In the genomic region with DNA sequence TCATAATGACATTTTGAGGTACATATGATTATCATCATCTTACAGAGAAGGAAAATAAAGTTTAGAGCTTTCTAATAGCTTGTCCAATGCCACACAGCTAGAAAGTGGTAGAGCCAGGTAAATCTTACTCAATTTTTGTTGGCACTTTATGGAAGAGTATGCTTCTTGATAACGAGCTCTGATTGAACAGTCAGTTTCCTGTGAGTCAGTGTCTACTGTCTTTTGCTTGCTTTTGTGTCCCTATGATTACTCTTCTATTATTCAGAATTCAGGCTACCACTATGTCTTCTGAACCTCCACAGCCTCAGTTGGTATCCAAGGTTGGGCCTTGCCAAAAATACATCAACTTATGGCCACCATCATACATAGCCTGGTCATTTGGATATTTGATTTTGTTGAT, we compare ENCODE assay signal across 24 cellular contexts. TPM values are rescaled to one million over a fixed set of nuclear protein-coding genes. Genes with fewer than 3 reads are reported as not detected.
DNase-seq lines count a peak whose midpoint lies in the region; ATAC-seq and TF ChIP-seq lines count a peak whose summit lies in the region.
"Had no signal": no experiment of that assay in that cellular context is flagged by ENCODE, and none has a peak within 500 bp of the region (broad histone marks: within the 10 kb centered on the region; RNA-seq: fewer than 3 reads in every experiment).

No MANE protein-coding gene starts in this region.

- H3K4me2 ChIP-seq in MM.1S (ENCODE audit: low read depth, low read length), result 0 out of 2 replicates have a peak overlapping the region, but pooled peaks have one; percentile 2

- no peaks in the 10 kb centered on the region for H3K9me3 Mint-ChIP-seq in activated naive CD4-positive, alpha-beta T cell treated with anti-CD3 and anti-CD28 coated beads, Interleukin-2, amount 10 ng/mL, durations not matched to agents 7 days and 5 days
- H3K9me3 Mint-ChIP-seq in activated T-helper 17 cell treated with anti-CD3 and anti-CD28 coated beads, Interleukin-2, amount 50 U/mL, for 72 hours, result no peaks in the 10 kb centered on the region
- peaks cover 0 to 2% (median 0%) of the 10 kb centered on the region in 11 donors for H3K9me3 Mint-ChIP-seq in naive thymus-derived CD4-positive, alpha-beta T cell
- H3K9me3 Mint-ChIP-seq in activated CD8-positive, alpha-beta T cell treated with anti-CD3 and anti-CD28 coated beads for 36 hours, result no peaks in the 10 kb centered on the region
- H3K9me3 Mint-ChIP-seq: stimulated activated naive B cell treated with anti-CD40 and anti-IgM and Interleukin-4, amounts not matched to agents 10 μg/mL and 1 μg/mL and 100 μg/mL, for 72 hours had no signal

- no peaks in the 10 kb centered on the region for H4K20me1 ChIP-seq in MM.1S (ENCODE audit: insufficient read depth, low read length)

- DNase-seq in activated naive CD4-positive, alpha-beta T cell treated with anti-CD3 and anti-CD28 coated beads, Interleukin-2, amount 10 ng/mL, durations not matched to agents 7 days and 5 days, result no peak
- no peak for DNase-seq in activated naive CD4-positive, alpha-beta T cell (lab: John Stamatoyannopoulos, UW)
- DNase-seq in MM.1S (no peak), Ammon's horn (ENCODE audit: low spot score) (no peak)
- DNase-seq in naive thymus-derived CD4-positive, alpha-beta T cell, result no peak
- DNase-seq in activated CD8-positive, alpha-beta T cell treated with anti-CD3 and anti-CD28 coated beads for 36 hours, result no peak
- DNase-seq: activated CD4-positive, CD25-positive, alpha-beta regulatory T cell treated with anti-CD3 and anti-CD28 coated beads, Interleukin-2, amount 50 U/mL, for 72 hours; activated gamma-delta T cell treated with Interleukin-2 at 50 U/mL for 16 hours; anterior cingulate cortex; HCEC 1CT; NCI-H1092; NCI-H187 treated with DMSO at 0.1 percent for 48 hours; NCI-H774; stimulated activated CD4-positive, alpha-beta T cell treated with anti-CD3 and anti-CD28 coated beads, Interleukin-4, amount 100 ng/mL, for 1 hour; stimulated activated naive B cell treated with anti-CD40 and anti-IgM and Interleukin-4, amounts not matched to agents 10 μg/mL and 1 μg/mL and 100 μg/mL, for 72 hours had no signal

- peaks cover 34% of the 10 kb centered on the region for H3K79me2 ChIP-seq in MM.1S (ENCODE audit: low read length)
- H3K79me2 ChIP-seq: parathyroid adenoma had no signal

- no peak overlapping the region for H3K27ac Mint-ChIP-seq in activated naive CD4-positive, alpha-beta T cell treated with anti-CD3 and anti-CD28 coated beads, Interleukin-2, amount 10 ng/mL, durations not matched to agents 7 days and 5 days
- H3K27ac Mint-ChIP-seq in activated T-helper 17 cell treated with anti-CD3 and anti-CD28 coated beads, Interleukin-2, amount 50 U/mL, for 72 hours, result peak overlapping the region; percentile 14
- peak overlapping the region in 6 of 9 donors; percentile 13 to 69 (median 59) for H3K27ac Mint-ChIP-seq in naive thymus-derived CD4-positive, alpha-beta T cell
- no peak overlapping the region for H3K27ac Mint-ChIP-seq in activated CD8-positive, alpha-beta T cell treated with anti-CD3 and anti-CD28 coated beads for 36 hours
- H3K27ac Mint-ChIP-seq: CD14-positive monocyte; stimulated activated naive B cell treated with anti-CD40 and anti-IgM and Interleukin-4, amounts not matched to agents 10 μg/mL and 1 μg/mL and 100 μg/mL, for 72 hours had no signal

- H3K9me2 ChIP-seq in MM.1S (replicated peaks; ENCODE audit: insufficient read depth, low read length), result no peaks in the 10 kb centered on the region

- POLR2A ChIA-PET in naive thymus-derived CD4-positive, alpha-beta T cell (lab: Charles Lee), result interaction anchor here (0.6 kb wide), 1 partner anchor 15 kb away, joined by 3 read pairs; no protein-coding TSS in a partner anchor
- POLR2A ChIA-PET in activated CD8-positive, alpha-beta T cell treated with anti-CD3 and anti-CD28 coated beads for 36 hours (lab: Charles Lee), result no interaction called here

- CTCF ChIA-PET in activated naive CD4-positive, alpha-beta T cell treated with anti-CD3 and anti-CD28 coated beads, Interleukin-2, amount 10 ng/mL, durations not matched to agents 7 days and 5 days (lab: Charles Lee), result no interaction called here
- CTCF ChIA-PET in naive thymus-derived CD4-positive, alpha-beta T cell (lab: Charles Lee), result no interaction called here
- CTCF ChIA-PET in activated CD8-positive, alpha-beta T cell treated with anti-CD3 and anti-CD28 coated beads for 36 hours (lab: Charles Lee), result no interaction called here

- TF ChIP-seq CTCF in MM.1S (IDR thresholded peaks at IDR 0.05; ENCODE audit: low read length), result no peak
- no peak for TF ChIP-seq CTCF in activated CD8-positive, alpha-beta T cell treated with anti-CD3 and anti-CD28 coated beads for 36 hours (IDR thresholded peaks at IDR 0.05)

- peaks cover 38% of the 10 kb centered on the region for H3K4me1 Mint-ChIP-seq in activated naive CD4-positive, alpha-beta T cell treated with anti-CD3 and anti-CD28 coated beads, Interleukin-2, amount 10 ng/mL, durations not matched to agents 7 days and 5 days
- peaks cover 10% of the 10 kb centered on the region for H3K4me1 Mint-ChIP-seq in activated T-helper 17 cell treated with anti-CD3 and anti-CD28 coated beads, Interleukin-2, amount 50 U/mL, for 72 hours
- peaks cover 5 to 58% (median 51%) of the 10 kb centered on the region in 7 donors for H3K4me1 Mint-ChIP-seq in naive thymus-derived CD4-positive, alpha-beta T cell
- peaks cover 27% of the 10 kb centered on the region for H3K4me1 Mint-ChIP-seq in activated CD8-positive, alpha-beta T cell treated with anti-CD3 and anti-CD28 coated beads for 36 hours (ENCODE audit: low read depth)
- H3K4me1 Mint-ChIP-seq: neural crest cell had no signal

- no peak overlapping the region for H3K4me3 ChIP-seq in MM.1S (ENCODE audit: low read length)
- H3K4me3 ChIP-seq in naive thymus-derived CD4-positive, alpha-beta T cell (ENCODE audit: low read length), result no peak overlapping the region
- H3K4me3 ChIP-seq: right atrium auricular region, thoracic aorta, vagina had no signal

- peak overlapping the region; percentile 16 for H3K4me3 Mint-ChIP-seq in activated naive CD4-positive, alpha-beta T cell treated with anti-CD3 and anti-CD28 coated beads, Interleukin-2, amount 10 ng/mL, durations not matched to agents 7 days and 5 days
- H3K4me3 Mint-ChIP-seq in activated T-helper 17 cell treated with anti-CD3 and anti-CD28 coated beads, Interleukin-2, amount 50 U/mL, for 72 hours, result peak overlapping the region; percentile 67
- peak overlapping the region in 9 of 10 donors; percentile 38 to 93 (median 70) for H3K4me3 Mint-ChIP-seq in naive thymus-derived CD4-positive, alpha-beta T cell
- no peak overlapping the region for H3K4me3 Mint-ChIP-seq in activated CD8-positive, alpha-beta T cell treated with anti-CD3 and anti-CD28 coated beads for 36 hours
- H3K4me3 Mint-ChIP-seq: CD14-positive monocyte; neural crest cell; stimulated activated naive B cell treated with anti-CD40 and anti-IgM and Interleukin-4, amounts not matched to agents 10 μg/mL and 1 μg/mL and 100 μg/mL, for 72 hours had no signal

- H3K9me3 ChIP-seq in MM.1S (replicated peaks; ENCODE audit: insufficient read depth, low read length), result no peaks in the 10 kb centered on the region
- no peaks in the 10 kb centered on the region for H3K9me3 ChIP-seq in naive thymus-derived CD4-positive, alpha-beta T cell (ENCODE audit: control insufficient read depth in 2 of 3, low read length in 3 of 3)
- H3K9me3 ChIP-seq: right atrium auricular region, thoracic aorta, vagina had no signal

- H3K27ac ChIP-seq in MM.1S (ENCODE audit: low read length), result no peak overlapping the region
- no peak overlapping the region for H3K27ac ChIP-seq in naive thymus-derived CD4-positive, alpha-beta T cell (ENCODE audit: low read depth, low read length)
- H3K27ac ChIP-seq: HL-60, parathyroid adenoma, right atrium auricular region, thoracic aorta, vagina had no signal

- H3K36me3 Mint-ChIP-seq in activated naive CD4-positive, alpha-beta T cell treated with anti-CD3 and anti-CD28 coated beads, Interleukin-2, amount 10 ng/mL, durations not matched to agents 7 days and 5 days, result no peaks in the 10 kb centered on the region
- H3K36me3 Mint-ChIP-seq in activated T-helper 17 cell treated with anti-CD3 and anti-CD28 coated beads, Interleukin-2, amount 50 U/mL, for 72 hours (ENCODE audit: low read depth), result peaks cover 9% of the 10 kb centered on the region
- H3K36me3 Mint-ChIP-seq in naive thymus-derived CD4-positive, alpha-beta T cell, result peaks cover 0 to 15% (median 10%) of the 10 kb centered on the region in 5 donors
- H3K36me3 Mint-ChIP-seq in activated CD8-positive, alpha-beta T cell treated with anti-CD3 and anti-CD28 coated beads for 36 hours (ENCODE audit: low read depth), result peaks cover 2% of the 10 kb centered on the region
- H3K36me3 Mint-ChIP-seq: CD14-positive monocyte; stimulated activated naive B cell treated with anti-CD40 and anti-IgM and Interleukin-4, amounts not matched to agents 10 μg/mL and 1 μg/mL and 100 μg/mL, for 72 hours had no signal

- peaks cover 8% of the 10 kb centered on the region; the same call in 1 of the 2 replicates for H3K36me3 ChIP-seq in MM.1S (replicated peaks; ENCODE audit: insufficient read depth, low read length)
- H3K36me3 ChIP-seq in naive thymus-derived CD4-positive, alpha-beta T cell (ENCODE audit: control insufficient read depth in 2 of 3, insufficient read depth in 3 of 3, low read length in 3 of 3), result no peaks in the 10 kb centered on the region
- H3K36me3 ChIP-seq: right atrium auricular region, thoracic aorta, vagina had no signal

- H3K9ac ChIP-seq in MM.1S (ENCODE audit: low read length), result no peak overlapping the region
- H3K9ac ChIP-seq: parathyroid adenoma had no signal

- H3K4me1 ChIP-seq in MM.1S (ENCODE audit: low read length), result peaks cover 18% of the 10 kb centered on the region
- H3K4me1 ChIP-seq in naive thymus-derived CD4-positive, alpha-beta T cell (ENCODE audit: control insufficient read depth in 2 of 2, insufficient read depth in 2 of 2, low read length in 2 of 2), result peaks cover 0 to 3% of the 10 kb centered on the region in 2 donors
- H3K4me1 ChIP-seq: parathyroid adenoma, right atrium auricular region, vagina had no signal

- intact Hi-C loops in naive thymus-derived CD4-positive, alpha-beta T cell (cut with micrococcal nuclease), result loop anchor here (5.0 to 10.0 kb wide), 6 partner anchors 164 to 736 kb away; partner anchors contain the start of genes SPIN2B (in 1 of the 2), SPIN3 (in 1 of the 2), ZXDA (in 1 of the 2) and ZXDB (in 1 of the 2)
- intact Hi-C loops in activated CD8-positive, alpha-beta T cell treated with anti-CD3 and anti-CD28 coated beads for 36 hours (cut with micrococcal nuclease), result no loop called here

- no peak overlapping the region for H2AFZ ChIP-seq in MM.1S (ENCODE audit: low read length)
- H2AFZ ChIP-seq: parathyroid adenoma had no signal

- no peaks in the 10 kb centered on the region for H3K27me3 ChIP-seq in MM.1S (replicated peaks; ENCODE audit: insufficient read depth, low read length)
- no peaks in the 10 kb centered on the region for H3K27me3 ChIP-seq in naive thymus-derived CD4-positive, alpha-beta T cell (ENCODE audit: control insufficient read depth in 2 of 2, insufficient read depth in 2 of 2, low read length in 2 of 2)
- H3K27me3 ChIP-seq: right atrium auricular region, vagina had no signal

- H3F3A ChIP-seq in MM.1S (ENCODE audit: insufficient read depth, low read length), result peaks cover 32% of the 10 kb centered on the region

- ATAC-seq in activated T-helper 17 cell treated with anti-CD3 and anti-CD28 coated beads, Interleukin-2, amount 50 U/mL, for 72 hours (replicated peaks), result peak; percentile 55
- ATAC-seq in naive thymus-derived CD4-positive, alpha-beta T cell, result no peak
- ATAC-seq in activated CD8-positive, alpha-beta T cell treated with anti-CD3 and anti-CD28 coated beads for 36 hours, result no peak
- ATAC-seq: stimulated activated naive B cell treated with anti-CD40 and anti-IgM and Interleukin-4, amounts not matched to agents 10 μg/mL and 1 μg/mL and 100 μg/mL, for 72 hours had no signal

- H3K27me3 Mint-ChIP-seq in activated naive CD4-positive, alpha-beta T cell treated with anti-CD3 and anti-CD28 coated beads, Interleukin-2, amount 10 ng/mL, durations not matched to agents 7 days and 5 days, result no peaks in the 10 kb centered on the region
- no peaks in the 10 kb centered on the region for H3K27me3 Mint-ChIP-seq in activated T-helper 17 cell treated with anti-CD3 and anti-CD28 coated beads, Interleukin-2, amount 50 U/mL, for 72 hours
- H3K27me3 Mint-ChIP-seq in naive thymus-derived CD4-positive, alpha-beta T cell, result no peaks in the 10 kb centered on the region
- no peaks in the 10 kb centered on the region for H3K27me3 Mint-ChIP-seq in activated CD8-positive, alpha-beta T cell treated with anti-CD3 and anti-CD28 coated beads for 36 hours

RNA-seq across cellular contexts. Expression of gene FAAH2, which starts 2.6 kb away (rescaled TPM):
- total RNA-seq in activated T-helper 17 cell treated with anti-CD3 and anti-CD28 coated beads, Interleukin-2, amount 50 U/mL, for 72 hours, result 10 to 100 TPM in 1 of 2 donors, 1 to 10 TPM in 1; 3.9 to 13.2 TPM
- total RNA-seq in naive thymus-derived CD4-positive, alpha-beta T cell, result 10 to 100 TPM in 2 of 5 experiments, 1 to 10 TPM in 3; 7.5 to 12.6 (median 9.7) TPM
- polyA plus RNA-seq in naive thymus-derived CD4-positive, alpha-beta T cell, result 10 to 100 TPM; 16.7 to 16.9 TPM
- 1 to 10 TPM; 1.3 to 1.7 TPM for total RNA-seq in activated CD8-positive, alpha-beta T cell treated with anti-CD3 and anti-CD28 coated beads for 36 hours
- total RNA-seq: LHCN-M2 had no signal
- polyA plus RNA-seq: CD14-positive monocyte had no signal

Comparison
In these comparisons a context has a peak if more than half of its experiments do, and no peak if none do; other contexts are left out.
1. H3K27ac Mint-ChIP-seq: peak in activated T-helper 17 cell treated with anti-CD3 and anti-CD28 coated beads, Interleukin-2, amount 50 U/mL, for 72 hours (single experiment) and naive thymus-derived CD4-positive, alpha-beta T cell (6 of 9); none in activated naive CD4-positive, alpha-beta T cell treated with anti-CD3 and anti-CD28 coated beads, Interleukin-2, amount 10 ng/mL, durations not matched to agents 7 days and 5 days (single experiment) and activated CD8-positive, alpha-beta T cell treated with anti-CD3 and anti-CD28 coated beads for 36 hours (single experiment).